In the genomic region with DNA sequence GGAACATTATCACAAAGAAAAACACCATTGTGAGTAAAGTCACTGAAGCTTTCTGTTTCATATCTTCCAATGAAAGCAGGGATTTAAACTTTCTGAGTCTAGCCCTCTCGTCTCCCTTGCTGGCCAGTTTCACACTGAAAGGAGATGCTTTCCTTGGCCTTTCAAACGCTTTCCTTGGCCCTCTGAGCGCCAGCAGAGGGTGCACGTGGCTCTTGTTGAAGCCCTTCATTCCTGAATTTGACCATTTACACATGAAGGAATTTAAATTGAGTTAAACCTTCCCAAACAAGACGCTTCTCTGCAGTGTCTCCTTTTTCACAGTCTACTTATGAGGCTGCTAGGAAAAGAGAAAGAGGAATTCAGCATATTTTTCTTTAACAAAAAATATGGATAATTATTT, we compare ENCODE assay signal across 9 cellular contexts. TPM values are rescaled to one million over a fixed set of nuclear protein-coding genes. Genes with fewer than 3 reads are reported as not detected.
DNase-seq lines count a peak whose midpoint lies in the region; ATAC-seq and TF ChIP-seq lines count a peak whose summit lies in the region.
"Had no signal": no experiment of that assay in that cellular context is flagged by ENCODE, and none has a peak within 500 bp of the region (broad histone marks: within the 10 kb centered on the region; RNA-seq: fewer than 3 reads in every experiment).

No MANE protein-coding gene starts in this region.

- H3K27ac Mint-ChIP-seq in WTC11, result peak overlapping the region; percentile 92; the same call in 1 of the 2 replicates
- H3K27ac Mint-ChIP-seq: dendritic cell treated with granulocyte-macrophage colony-stimulating factor and Interleukin-4, amounts not matched to agents 40 ng/mL and 50 ng/mL, for 4 days had no signal

- in situ Hi-C loops in KBM-7 (cut with MboI; ENCODE audit: low pct_unique_long_range_greater_than_20kb, low sequenced_read_pairs), result no loop called here

- DNase-seq in KBM-7 (peak; percentile 15), WTC11 (ENCODE audit: low spot score) (peak; percentile 65), left colon (no peak), mesenteric fat pad (ENCODE audit: low spot score) (no peak), ureter (ENCODE audit: low spot score) (no peak)
- DNase-seq in stimulated activated naive CD8-positive, alpha-beta T cell treated with anti-CD3 and anti-CD28 coated beads, Interleukin-15, Interleukin-2, amounts not matched to agents 100 U/mL and 50 U/mL, for 24 hours, result no peak

- peaks cover 71% of the 10 kb centered on the region for H3K4me1 Mint-ChIP-seq in WTC11

- no peak overlapping the region for H3K4me3 Mint-ChIP-seq in WTC11
- H3K4me3 Mint-ChIP-seq: dendritic cell treated with granulocyte-macrophage colony-stimulating factor and Interleukin-4, amounts not matched to agents 40 ng/mL and 50 ng/mL, for 4 days had no signal

- H3K27ac ChIP-seq in C4-2B, result no peak overlapping the region

- H3K27me3 Mint-ChIP-seq in WTC11 (ENCODE audit: low read depth), result peaks cover 8% of the 10 kb centered on the region

- CTCF ChIA-PET in WTC11 (lab: Charles Lee), result interaction anchor here (0.6 to 2.0 kb wide), 5 partner anchors 11 to 433 kb away, joined by 3 to 9 read pairs (median 4); no protein-coding TSS in a partner anchor

- no peaks in the 10 kb centered on the region for H3K36me3 Mint-ChIP-seq in WTC11

- 0 out of 2 replicates have a peak, but pooled peaks cover 4% of the 10 kb centered on the region for H3K9me3 Mint-ChIP-seq in WTC11
- H3K9me3 Mint-ChIP-seq: dendritic cell treated with granulocyte-macrophage colony-stimulating factor and Interleukin-4, amounts not matched to agents 40 ng/mL and 50 ng/mL, for 4 days had no signal

- POLR2A ChIA-PET in WTC11 (lab: Charles Lee), result no interaction called here

- TF ChIP-seq CTCF in C4-2B (conservative IDR thresholded peaks at IDR 0.05) (peak; percentile 35), WTC11 (IDR thresholded peaks at IDR 0.05) (no peak)

- intact Hi-C loops in left colon (cut with DNase I, micrococcal nuclease), result no loop called here

- ATAC-seq in WTC11 (peak; percentile 70), left colon (peak; percentile 40), HG02852 (IDR thresholded peaks at IDR 0.05; ENCODE audit: unreplicated experiment) (no peak)
- ATAC-seq in stimulated activated naive CD8-positive, alpha-beta T cell treated with anti-CD3 and anti-CD28 coated beads, Interleukin-15, Interleukin-2, amounts not matched to agents 100 U/mL and 50 U/mL, for 24 hours, result no peak

TF ChIP-seq in WTC11, 78 proteins besides CTCF, POLR2A, EP300 and RAD21:
- TF ChIP-seq, protein P1, sequence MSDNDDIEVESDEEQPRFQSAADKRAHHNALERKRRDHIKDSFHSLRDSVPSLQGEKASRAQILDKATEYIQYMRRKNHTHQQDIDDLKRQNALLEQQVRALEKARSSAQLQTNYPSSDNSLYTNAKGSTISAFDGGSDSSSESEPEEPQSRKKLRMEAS (CRISPR knock-in tag; IDR thresholded peaks at IDR 0.05), result peak; percentile 54; the same call in 1 of the 2 replicates
- no peak for TF ChIP-seq ESRRA (CRISPR knock-in tag; IDR thresholded peaks at IDR 0.05; ENCODE audit: borderline replicate concordance)
- TF ChIP-seq, protein P2, sequence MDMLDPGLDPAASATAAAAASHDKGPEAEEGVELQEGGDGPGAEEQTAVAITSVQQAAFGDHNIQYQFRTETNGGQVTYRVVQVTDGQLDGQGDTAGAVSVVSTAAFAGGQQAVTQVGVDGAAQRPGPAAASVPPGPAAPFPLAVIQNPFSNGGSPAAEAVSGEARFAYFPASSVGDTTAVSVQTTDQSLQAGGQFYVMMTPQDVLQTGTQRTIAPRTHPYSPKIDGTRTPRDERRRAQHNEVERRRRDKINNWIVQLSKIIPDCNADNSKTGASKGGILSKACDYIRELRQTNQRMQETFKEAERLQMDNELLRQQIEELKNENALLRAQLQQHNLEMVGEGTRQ (CRISPR knock-in tag; IDR thresholded peaks at IDR 0.05), result 0 out of 2 replicates have a peak, but pooled peaks have one; percentile 34

RNA-seq across cellular contexts. Expression of a gene that starts 21.5 kb away (rescaled TPM):
- total RNA-seq in WTC11 (2021) (0.50 to 0.53 TPM in 2 of 3 replicates, not detected in the other), left colon (10 to 100 TPM; 27.2 to 42.2 TPM), mesenteric fat pad (1,405 TPM), ureter (141 TPM)

Comparison
In these comparisons a context has a peak if more than half of its experiments do, and no peak if none do; other contexts are left out.
1. DNase-seq: peak in KBM-7 (single experiment) and WTC11 (single experiment); none in left colon (0 of 2), stimulated activated naive CD8-positive, alpha-beta T cell treated with anti-CD3 and anti-CD28 coated beads, Interleukin-15, Interleukin-2, amounts not matched to agents 100 U/mL and 50 U/mL, for 24 hours (single experiment), mesenteric fat pad (single experiment) and ureter (single experiment).
2. ATAC-seq: peak in WTC11 (single experiment) and left colon (single experiment); none in stimulated activated naive CD8-positive, alpha-beta T cell treated with anti-CD3 and anti-CD28 coated beads, Interleukin-15, Interleukin-2, amounts not matched to agents 100 U/mL and 50 U/mL, for 24 hours (single experiment) and HG02852 (single experiment).
3. RNA of a gene that starts 21.5 kb away (total RNA-seq): 1,405 TPM in mesenteric fat pad (single experiment), 141 TPM in ureter (single experiment) and 27.2 to 42.2 TPM in left colon; 0.50 to 0.53 TPM in WTC11; every median in the first group is over 10 times any median in the second.